8 cellular contexts compared by ENCODE assay signal in genomic region chr3:137121704-137122314, GRCh38.
DNase-seq lines count a peak whose midpoint lies in the region; ATAC-seq and TF ChIP-seq lines count a peak whose summit lies in the region.

No MANE protein-coding gene starts in this region.

- no peaks in the 10 kb centered on the region for H3K4me1 ChIP-seq in body of pancreas

- no peaks in the 10 kb centered on the region for H3K27me3 ChIP-seq in body of pancreas

- no peak overlapping the region for H3K4me3 ChIP-seq in body of pancreas

- H3K36me3 ChIP-seq in body of pancreas (replicated peaks in 1 of 2; ENCODE audit: insufficient read depth in 1 of 2, low read depth in 2 of 2), result no peaks in the 10 kb centered on the region

- TF ChIP-seq CTCF in body of pancreas (IDR thresholded peaks at IDR 0.05), result peak in 4 of 7 experiments; percentile 5 to 37 (median 26)

- ATAC-seq in HG02623 (IDR thresholded peaks at IDR 0.05; ENCODE audit: unreplicated experiment) (peak; percentile 80), body of pancreas (no peak), GM21447 (IDR thresholded peaks at IDR 0.05; ENCODE audit: unreplicated experiment) (no peak)

- whole genome bisulfite sequencing in body of pancreas, 2 donors, result 29 to 54% methylated on average over 2 to 3 of the region's 3 CpGs

- intact Hi-C loops in body of pancreas (cut with DNase I), result no loop called here

- DNase-seq in stimulated activated CD4-positive, alpha-beta T cell treated with anti-CD3 and anti-CD28 coated beads, Interleukin-12 subunit alpha, Interleukin-12 subunit beta, amount 100 ng/mL, for 4 hours, result peak; percentile 6
- no peak for DNase-seq in stimulated activated CD4-positive, alpha-beta T cell treated with anti-CD3 and anti-CD28 coated beads, Interleukin-4, amount 100 ng/mL, for 4 hours
- peak; percentile 25 for DNase-seq in NCI-H2107 (lab: John Stamatoyannopoulos, UW)
- peak in 3 of 4 donors; percentile 15 to 31 (median 19) for DNase-seq in body of pancreas
- DNase-seq in lung microvascular endothelial cell (ENCODE audit: low read depth in 2 of 2), result peak; percentile 63 to 68
- no peak for DNase-seq in middle frontal gyrus (ENCODE audit: extremely low spot score, low spot score)

- no peaks in the 10 kb centered on the region for H3K9me3 ChIP-seq in body of pancreas

- no peak for TF ChIP-seq POLR2A in body of pancreas (IDR thresholded peaks at IDR 0.05)

- H3K27ac ChIP-seq in body of pancreas, result no peak overlapping the region

Comparison
In these comparisons a context has a peak if more than half of its experiments do, and no peak if none do; other contexts are left out.
1. DNase-seq: peak in stimulated activated CD4-positive, alpha-beta T cell treated with anti-CD3 and anti-CD28 coated beads, Interleukin-12 subunit alpha, Interleukin-12 subunit beta, amount 100 ng/mL, for 4 hours (single experiment), NCI-H2107 (single experiment), body of pancreas (3 of 4) and lung microvascular endothelial cell (2 of 2); none in stimulated activated CD4-positive, alpha-beta T cell treated with anti-CD3 and anti-CD28 coated beads, Interleukin-4, amount 100 ng/mL, for 4 hours (0 of 2) and middle frontal gyrus (single experiment).